Comparison of ENCODE assay signal across 27 cellular contexts in genomic region chr5:1420211-1421195, GRCh38. TPM values are rescaled to one million over a fixed set of nuclear protein-coding genes. Genes with fewer than 3 reads are reported as not detected.
DNase-seq lines count a peak whose midpoint lies in the region; ATAC-seq, FAIRE-seq and TF ChIP-seq lines count a peak whose summit lies in the region.
"Had no signal": no experiment of that assay in that cellular context is flagged by ENCODE, and none has a peak within 500 bp of the region (broad histone marks: within the 10 kb centered on the region; RNA-seq: fewer than 3 reads in every experiment).

No MANE protein-coding gene starts in this region.

- ATAC-seq in Right ventricle myocardium superior (ENCODE audit: poor library complexity) (no peak), upper lobe of right lung (no peak), GM18873 (IDR thresholded peaks at IDR 0.05; ENCODE audit: low FRiP score, unreplicated experiment) (no peak)
- ATAC-seq: K562 had no signal

- DNase-seq in Right ventricle myocardium superior: peak; percentile 29
- no peak for DNase-seq in left ventricle myocardium inferior
- peak; percentile 10 for DNase-seq in bronchial epithelial cell (ENCODE audit: low read depth)
- DNase-seq in myocyte (ENCODE audit: low read depth): peak; percentile 43
- DNase-seq in upper lobe of right lung: peak; percentile 45
- no peak for DNase-seq in NCI-H1417 (lab: John Stamatoyannopoulos, UW)
- no peak for DNase-seq in stimulated activated CD4-positive, alpha-beta T cell treated with anti-CD3 and anti-CD28 coated beads, Interleukin-12 subunit alpha, Interleukin-12 subunit beta, amount 100 ng/mL, for 4 hours
- DNase-seq: activated CD4-positive, alpha-beta T cell treated with anti-CD3 and anti-CD28 coated beads, Interleukin-2, amount 50 U/mL, for 48 hours; activated gamma-delta T cell treated with Interleukin-2 at 50 U/mL for 16 hours; amniotic stem cell; erythroblast; GDM1; hypothalamus; islet precursor cell; mesenchymal stem cell; NCI-H187 treated with DMSO at 0.1 percent for 48 hours; NCI-H2227 treated with DMSO at 0.1 percent for 48 hours; NCI-H82; PC-9 had no signal

- H3K9me3 ChIP-seq in left ventricle myocardium inferior (replicated peaks) (peaks cover 5% of the 10 kb centered on the region), upper lobe of right lung (no peaks in the 10 kb centered on the region)
- H3K9me3 ChIP-seq: prostate gland had no signal

- H3K4me1 ChIP-seq in left ventricle myocardium inferior (no peaks in the 10 kb centered on the region), upper lobe of right lung (no peaks in the 10 kb centered on the region)
- H3K4me1 ChIP-seq: prostate gland had no signal

- intact Hi-C loops in Right ventricle myocardium superior (cut with DNase I): no loop called here
- intact Hi-C loops in left ventricle myocardium inferior (cut with micrococcal nuclease): no loop called here
- intact Hi-C loops in upper lobe of right lung (cut with DNase I): no loop called here

- H3K4me3 ChIP-seq in left ventricle myocardium inferior (no peak overlapping the region), bronchial epithelial cell (ENCODE audit: low read depth, low read length) (no peak overlapping the region), upper lobe of right lung (no peak overlapping the region)
- H3K4me3 ChIP-seq: K562, PC-9, prostate gland had no signal

- no peak overlapping the region for H3K27ac ChIP-seq in left ventricle myocardium inferior (replicated peaks)
- H3K27ac ChIP-seq in upper lobe of right lung: no peak overlapping the region
- H3K27ac ChIP-seq: PC-9, prostate gland had no signal

- FAIRE-seq in bronchial epithelial cell (lab: Jason Lieb, UNC): no peak
- FAIRE-seq: frontal cortex, H1, K562 had no signal

- H3K27me3 ChIP-seq in left ventricle myocardium inferior (ENCODE audit: low read depth) (peaks cover 23% of the 10 kb centered on the region), bronchial epithelial cell (ENCODE audit: control insufficient read depth, insufficient read depth, low read length) (no peaks in the 10 kb centered on the region), upper lobe of right lung (no peaks in the 10 kb centered on the region)

- no peaks in the 10 kb centered on the region for H3K36me3 ChIP-seq in left ventricle myocardium inferior
- no peaks in the 10 kb centered on the region for H3K36me3 ChIP-seq in bronchial epithelial cell (ENCODE audit: control insufficient read depth, insufficient read depth, low read length)
- H3K36me3 ChIP-seq in upper lobe of right lung: no peaks in the 10 kb centered on the region
- H3K36me3 ChIP-seq: prostate gland had no signal

- TF ChIP-seq CTCF in left ventricle myocardium inferior (IDR thresholded peaks at IDR 0.05; ENCODE audit: borderline replicate concordance) (no peak), bronchial epithelial cell (IDR thresholded peaks at IDR 0.05; ENCODE audit: insufficient read depth, low read length, severe bottlenecking) (no peak), upper lobe of right lung (IDR thresholded peaks at IDR 0.05) (no peak)

RNA-seq across cellular contexts. Expression of gene SLC6A3, which starts 24.7 kb away (rescaled TPM):
- total RNA-seq in Right ventricle myocardium superior (not detected), left ventricle myocardium inferior (not detected), bronchial epithelial cell (not detected in 2 replicates), myocyte (0.16 TPM in 1 of 2 replicates, not detected in the other), upper lobe of right lung (0.52 TPM)
- not detected for polyA plus RNA-seq in myocyte (2012)
- total RNA-seq: A673, frontal cortex, K562, PC-9, SK-MEL-5, urinary bladder had no signal
- polyA plus RNA-seq: K562 had no signal

Comparison
In these comparisons a context has a peak if more than half of its experiments do, and no peak if none do; other contexts are left out.
1. DNase-seq: peak in Right ventricle myocardium superior (single experiment), bronchial epithelial cell (single experiment), myocyte (single experiment) and upper lobe of right lung (single experiment); none in left ventricle myocardium inferior (single experiment), NCI-H1417 (0 of 3) and stimulated activated CD4-positive, alpha-beta T cell treated with anti-CD3 and anti-CD28 coated beads, Interleukin-12 subunit alpha, Interleukin-12 subunit beta, amount 100 ng/mL, for 4 hours (single experiment).